9 cellular contexts compared by ENCODE assay signal in genomic region chr7:140049339-140050024, GRCh38. TPM values are rescaled to one million over a fixed set of nuclear protein-coding genes. Genes with fewer than 3 reads are reported as not detected.
DNase-seq lines count a peak whose midpoint lies in the region; ATAC-seq and TF ChIP-seq lines count a peak whose summit lies in the region.
"Had no signal": no experiment of that assay in that cellular context is flagged by ENCODE, and none has a peak within 500 bp of the region (broad histone marks: within the 10 kb centered on the region; RNA-seq: fewer than 3 reads in every experiment).

No MANE protein-coding gene starts in this region.

- H3K27ac Mint-ChIP-seq in activated CD8-positive, alpha-beta T cell treated with anti-CD3 and anti-CD28 coated beads for 36 hours: no peak overlapping the region

- H3K27ac ChIP-seq in transverse colon (peak overlapping the region; percentile 67 to 80 (median 71)), A673 (ENCODE audit: low read depth, low read length, poor library complexity, severe bottlenecking) (no peak overlapping the region)
- H3K27ac ChIP-seq: brain microvascular endothelial cell, ovary had no signal

- BruUV-seq in A673 (replicated peaks; lab: Mats Ljungman, UMichigan): no TSS peak

- POLR2A ChIA-PET in activated CD8-positive, alpha-beta T cell treated with anti-CD3 and anti-CD28 coated beads for 36 hours (lab: Charles Lee): no interaction called here
- POLR2A ChIA-PET in A673 (lab: Charles Lee; ENCODE audit: low non-redundant PET): no interaction called here

- CTCF ChIA-PET in activated CD8-positive, alpha-beta T cell treated with anti-CD3 and anti-CD28 coated beads for 36 hours (lab: Charles Lee): no interaction called here
- CTCF ChIA-PET in A673 (lab: Charles Lee): interaction anchor here (0.5 kb wide), 1 partner anchor 81 kb away, joined by 6 read pairs; no protein-coding TSS in a partner anchor

- in situ Hi-C loops in transverse colon (cut with MboI; ENCODE audit: low pct_ligation_motif_present in 1 of 4, low pct_unique_long_range_greater_than_20kb in 1 of 4, low sequenced_read_pairs in 3 of 4): loop anchor here in 1 of 4 donors (25.0 kb wide), 1 partner anchor 288 kb away; no protein-coding TSS in a partner anchor

- peak; percentile 48 to 55 for ATAC-seq in left cardiac atrium
- no peak for ATAC-seq in activated CD8-positive, alpha-beta T cell treated with anti-CD3 and anti-CD28 coated beads for 36 hours
- no peak for ATAC-seq in HG03135 (IDR thresholded peaks at IDR 0.05; ENCODE audit: unreplicated experiment)

- no peaks in the 10 kb centered on the region for H3K9me3 Mint-ChIP-seq in activated CD8-positive, alpha-beta T cell treated with anti-CD3 and anti-CD28 coated beads for 36 hours

- peak; percentile 56 for DNase-seq in M059J (ENCODE audit: low read depth)
- peak; percentile 28 to 37 for DNase-seq in SHP77 (lab: John Stamatoyannopoulos, UW)
- DNase-seq in left cardiac atrium: no peak
- DNase-seq in transverse colon: peak; percentile 44
- DNase-seq in activated CD8-positive, alpha-beta T cell treated with anti-CD3 and anti-CD28 coated beads for 36 hours: no peak
- DNase-seq in A673 (ENCODE audit: low spot score): no peak
- DNase-seq: brain microvascular endothelial cell, ovary had no signal

- H3K27me3 Mint-ChIP-seq in activated CD8-positive, alpha-beta T cell treated with anti-CD3 and anti-CD28 coated beads for 36 hours: no peaks in the 10 kb centered on the region

- peak; percentile 30 for TF ChIP-seq EP300 in transverse colon (IDR thresholded peaks at IDR 0.05; ENCODE audit: low read depth)

- intact Hi-C loops in left cardiac atrium (cut with DNase I): no loop called here
- intact Hi-C loops in transverse colon (cut with DNase I; ENCODE audit: low total_unique reads): no loop called here
- intact Hi-C loops in activated CD8-positive, alpha-beta T cell treated with anti-CD3 and anti-CD28 coated beads for 36 hours (cut with micrococcal nuclease): no loop called here
- intact Hi-C loops in A673 (cut with micrococcal nuclease; ENCODE audit: unreplicated experiment): no loop called here

- H3K4me1 Mint-ChIP-seq in activated CD8-positive, alpha-beta T cell treated with anti-CD3 and anti-CD28 coated beads for 36 hours (ENCODE audit: low read depth): peaks cover 14% of the 10 kb centered on the region

- TF ChIP-seq CTCF in transverse colon (IDR thresholded peaks at IDR 0.05) (no peak), A673 (conservative IDR thresholded peaks at IDR 0.05; ENCODE audit: low read depth, low read length) (no peak)
- TF ChIP-seq CTCF in activated CD8-positive, alpha-beta T cell treated with anti-CD3 and anti-CD28 coated beads for 36 hours (IDR thresholded peaks at IDR 0.05): no peak

- TF ChIP-seq POLR2A in transverse colon (IDR thresholded peaks at IDR 0.05): no peak

- WGBS in transverse colon (ENCODE audit: low coverage in 1 of 2), 2 donors: 73 to 74% methylated on average over 3 to 5 of the region's 5 CpGs

- H3K36me3 Mint-ChIP-seq in activated CD8-positive, alpha-beta T cell treated with anti-CD3 and anti-CD28 coated beads for 36 hours (ENCODE audit: low read depth): peaks cover 8% of the 10 kb centered on the region

- no peaks in the 10 kb centered on the region for H3K27me3 ChIP-seq in transverse colon
- no peaks in the 10 kb centered on the region for H3K27me3 ChIP-seq in A673 (replicated peaks; ENCODE audit: insufficient read depth, low read depth, low read length, poor library complexity)
- H3K27me3 ChIP-seq: brain microvascular endothelial cell, ovary had no signal

- H3K36me3 ChIP-seq in transverse colon: peaks cover 0 to 3% (median 0%) of the 10 kb centered on the region in 4 donors
- no peaks in the 10 kb centered on the region for H3K36me3 ChIP-seq in A673 (ENCODE audit: insufficient read depth, low read length, poor library complexity, severe bottlenecking)
- H3K36me3 ChIP-seq: brain microvascular endothelial cell, ovary had no signal

- H3K4me3 ChIP-seq in transverse colon: no peak overlapping the region
- H3K4me3 ChIP-seq in A673 (ENCODE audit: low read depth, low read length, poor library complexity, severe bottlenecking): no peak overlapping the region
- H3K4me3 ChIP-seq: ovary had no signal

- H3K4me3 Mint-ChIP-seq in activated CD8-positive, alpha-beta T cell treated with anti-CD3 and anti-CD28 coated beads for 36 hours: no peak overlapping the region

- no peaks in the 10 kb centered on the region for H3K9me3 ChIP-seq in transverse colon
- no peaks in the 10 kb centered on the region for H3K9me3 ChIP-seq in A673 (ENCODE audit: low read depth, low read length, poor library complexity, severe bottlenecking)
- H3K9me3 ChIP-seq: ovary had no signal

- peaks cover 0 to 32% (median 21%) of the 10 kb centered on the region in 4 donors for H3K4me1 ChIP-seq in transverse colon
- H3K4me1 ChIP-seq in A673 (ENCODE audit: insufficient read depth, low read length, poor library complexity, severe bottlenecking): no peaks in the 10 kb centered on the region

RNA-seq across cellular contexts. Expression of gene PARP12, which starts 13.3 kb away (rescaled TPM):
- total RNA-seq in M059J (2014; rRNA removed; shearing (Covaris generic)): 76.6 and 137 TPM in 2 replicates
- total RNA-seq in left cardiac atrium (10 to 100 TPM; 15.1 to 25.5 TPM), transverse colon (100 to 1,000 TPM in 1 of 4 donors, 10 to 100 TPM in 3; 20.9 to 105 (median 83.9) TPM), A673 (2021) (17.8 and 19.3 TPM in 2 replicates)
- 10 to 100 TPM; 29.5 to 29.9 TPM for total RNA-seq in activated CD8-positive, alpha-beta T cell treated with anti-CD3 and anti-CD28 coated beads for 36 hours

Comparison
In these comparisons a context has a peak if more than half of its experiments do, and no peak if none do; other contexts are left out.
1. DNase-seq: peak in M059J (single experiment), SHP77 (2 of 2) and transverse colon (single experiment); none in left cardiac atrium (single experiment), activated CD8-positive, alpha-beta T cell treated with anti-CD3 and anti-CD28 coated beads for 36 hours (single experiment) and A673 (single experiment).
2. ATAC-seq: peak in left cardiac atrium (2 of 2); none in activated CD8-positive, alpha-beta T cell treated with anti-CD3 and anti-CD28 coated beads for 36 hours (single experiment) and HG03135 (single experiment).